ENCODE assay signal across 10 cellular contexts in the genomic region with DNA sequence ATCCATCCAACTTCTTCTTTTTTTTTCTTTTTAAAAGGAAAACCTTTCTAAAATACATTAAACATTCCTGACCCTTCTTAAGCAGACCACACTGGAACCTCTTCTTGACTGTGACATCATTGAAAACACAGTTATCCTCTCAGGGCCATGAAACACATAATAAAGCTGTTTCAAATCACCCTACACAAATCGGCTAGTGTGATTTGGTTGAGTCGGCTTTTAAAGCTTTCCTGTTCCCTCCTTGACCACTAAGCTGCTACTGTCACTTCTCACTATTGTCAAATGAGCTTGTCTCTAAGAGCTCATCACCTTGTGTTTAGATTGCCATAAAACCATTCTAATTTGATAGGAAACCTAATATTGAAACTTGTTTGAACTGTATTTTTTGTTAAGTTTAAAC. TPM values are rescaled to one million over a fixed set of nuclear protein-coding genes. Genes with fewer than 3 reads are reported as not detected.
DNase-seq lines count a peak whose midpoint lies in the region; ATAC-seq and TF ChIP-seq lines count a peak whose summit lies in the region.
"Had no signal": no experiment of that assay in that cellular context is flagged by ENCODE, and none has a peak within 500 bp of the region (broad histone marks: within the 10 kb centered on the region; RNA-seq: fewer than 3 reads in every experiment).

No MANE protein-coding gene starts in this region.

- H3K4me1 Mint-ChIP-seq in stimulated activated naive CD8-positive, alpha-beta T cell treated with anti-CD3 and anti-CD28 coated beads, Interleukin-15, Interleukin-2, amounts not matched to agents 100 ng/mL and 50 ng/mL, for 24 hours (ENCODE audit: low read depth) = peaks cover 84% of the 10 kb centered on the region
- H3K4me1 Mint-ChIP-seq in type B pancreatic cell (ENCODE audit: unreplicated experiment) = peaks cover 60% of the 10 kb centered on the region
- H3K4me1 Mint-ChIP-seq in activated T-helper 2 cell treated with anti-CD3 and anti-CD28 coated beads, Interferon-gamma antibody, Interleukin-2, Interleukin-4, amounts not matched to agents 10 μg/mL and 5 μg/mL and 100 μg/mL, durations not matched to agents 14 hours and 24 hours and 36 hours (ENCODE audit: low read depth) = peaks cover 66% of the 10 kb centered on the region

- H3K27ac Mint-ChIP-seq in stimulated activated naive CD8-positive, alpha-beta T cell treated with anti-CD3 and anti-CD28 coated beads, Interleukin-15, Interleukin-2, amounts not matched to agents 100 ng/mL and 50 ng/mL, for 24 hours = peak overlapping the region; percentile 53
- H3K27ac Mint-ChIP-seq in type B pancreatic cell = no peak overlapping the region
- H3K27ac Mint-ChIP-seq in activated T-helper 2 cell treated with anti-CD3 and anti-CD28 coated beads, Interferon-gamma antibody, Interleukin-2, Interleukin-4, amounts not matched to agents 10 μg/mL and 5 μg/mL and 100 μg/mL, durations not matched to agents 14 hours and 24 hours and 36 hours = no peak overlapping the region

- peaks cover 29% of the 10 kb centered on the region for H3K36me3 Mint-ChIP-seq in stimulated activated naive CD8-positive, alpha-beta T cell treated with anti-CD3 and anti-CD28 coated beads, Interleukin-15, Interleukin-2, amounts not matched to agents 100 ng/mL and 50 ng/mL, for 24 hours (ENCODE audit: low read depth)
- peaks cover 3% of the 10 kb centered on the region for H3K36me3 Mint-ChIP-seq in type B pancreatic cell
- peaks cover 42% of the 10 kb centered on the region for H3K36me3 Mint-ChIP-seq in activated T-helper 2 cell treated with anti-CD3 and anti-CD28 coated beads, Interferon-gamma antibody, Interleukin-2, Interleukin-4, amounts not matched to agents 10 μg/mL and 5 μg/mL and 100 μg/mL, durations not matched to agents 14 hours and 24 hours and 36 hours (ENCODE audit: low read depth)

- H3K27me3 Mint-ChIP-seq in stimulated activated naive CD8-positive, alpha-beta T cell treated with anti-CD3 and anti-CD28 coated beads, Interleukin-15, Interleukin-2, amounts not matched to agents 100 ng/mL and 50 ng/mL, for 24 hours = no peaks in the 10 kb centered on the region
- no peaks in the 10 kb centered on the region for H3K27me3 Mint-ChIP-seq in type B pancreatic cell
- H3K27me3 Mint-ChIP-seq in activated T-helper 2 cell treated with anti-CD3 and anti-CD28 coated beads, Interferon-gamma antibody, Interleukin-2, Interleukin-4, amounts not matched to agents 10 μg/mL and 5 μg/mL and 100 μg/mL, durations not matched to agents 14 hours and 24 hours and 36 hours (ENCODE audit: low read depth) = no peaks in the 10 kb centered on the region

- intact Hi-C loops in activated T-helper 2 cell treated with anti-CD3 and anti-CD28 coated beads, Interferon-gamma antibody, Interleukin-2, Interleukin-4, amounts not matched to agents 10 μg/mL and 5 μg/mL and 100 μg/mL, durations not matched to agents 14 hours and 24 hours and 36 hours (cut with micrococcal nuclease) = no loop called here

- DNase-seq in stimulated activated naive CD8-positive, alpha-beta T cell treated with anti-CD3 and anti-CD28 coated beads, Interleukin-15, Interleukin-2, amounts not matched to agents 100 U/mL and 50 U/mL, for 24 hours = no peak
- DNase-seq in NCI-H526 treated with DMSO at 0.1 percent for 48 hours (lab: John Stamatoyannopoulos, UW) (peak; percentile 39), cerebellar cortex (ENCODE audit: low spot score) (peak; percentile 58), type B pancreatic cell (ENCODE audit: extremely low spot score, unreplicated experiment) (no peak), NCI-H446 (lab: John Stamatoyannopoulos, UW) (no peak)
- DNase-seq in activated effector memory CD4-positive, alpha-beta T cell treated with Interleukin-2 at 50 U/mL for 16 hours = no peak
- DNase-seq in activated T-helper 2 cell treated with anti-CD3 and anti-CD28 coated beads, Interferon-gamma antibody, Interleukin-2, Interleukin-4, amounts not matched to agents 10 μg/mL and 5 μg/mL and 100 μg/mL, durations not matched to agents 14 hours and 24 hours and 36 hours (ENCODE audit: low spot score) = no peak
- DNase-seq: NCI-H1048 had no signal

- H3K9me3 Mint-ChIP-seq in stimulated activated naive CD8-positive, alpha-beta T cell treated with anti-CD3 and anti-CD28 coated beads, Interleukin-15, Interleukin-2, amounts not matched to agents 100 ng/mL and 50 ng/mL, for 24 hours = no peaks in the 10 kb centered on the region
- H3K9me3 Mint-ChIP-seq in type B pancreatic cell = no peaks in the 10 kb centered on the region
- no peaks in the 10 kb centered on the region for H3K9me3 Mint-ChIP-seq in activated T-helper 2 cell treated with anti-CD3 and anti-CD28 coated beads, Interferon-gamma antibody, Interleukin-2, Interleukin-4, amounts not matched to agents 10 μg/mL and 5 μg/mL and 100 μg/mL, durations not matched to agents 14 hours and 24 hours and 36 hours

- H3K4me3 Mint-ChIP-seq in stimulated activated naive CD8-positive, alpha-beta T cell treated with anti-CD3 and anti-CD28 coated beads, Interleukin-15, Interleukin-2, amounts not matched to agents 100 ng/mL and 50 ng/mL, for 24 hours = peak overlapping the region; percentile 32
- H3K4me3 Mint-ChIP-seq in type B pancreatic cell = no peak overlapping the region
- no peak overlapping the region for H3K4me3 Mint-ChIP-seq in activated T-helper 2 cell treated with anti-CD3 and anti-CD28 coated beads, Interferon-gamma antibody, Interleukin-2, Interleukin-4, amounts not matched to agents 10 μg/mL and 5 μg/mL and 100 μg/mL, durations not matched to agents 14 hours and 24 hours and 36 hours (ENCODE audit: low read depth)

- ATAC-seq in stimulated activated naive CD8-positive, alpha-beta T cell treated with anti-CD3 and anti-CD28 coated beads, Interleukin-15, Interleukin-2, amounts not matched to agents 100 U/mL and 50 U/mL, for 24 hours = no peak
- ATAC-seq: Right ventricle myocardium inferior had no signal

- TF ChIP-seq CTCF in type B pancreatic cell (conservative IDR thresholded peaks at IDR 0.05) = peak; percentile 45

RNA-seq across cellular contexts. Expression of a gene that starts 5.9 kb away (rescaled TPM):
- 35.3 and 44.5 TPM in 2 replicates for total RNA-seq in type B pancreatic cell (ENCODE audit: low replicate concordance)
- total RNA-seq in activated T-helper 2 cell treated with anti-CD3 and anti-CD28 coated beads, Interferon-gamma antibody, Interleukin-2, Interleukin-4, amounts not matched to agents 10 μg/mL and 5 μg/mL and 100 μg/mL, durations not matched to agents 14 hours and 24 hours and 36 hours = 42.6 and 44.0 TPM in 2 replicates

Comparison
In these comparisons a context has a peak if more than half of its experiments do, and no peak if none do; other contexts are left out.
1. DNase-seq: peak in NCI-H526 treated with DMSO at 0.1 percent for 48 hours (single experiment) and cerebellar cortex (single experiment); none in stimulated activated naive CD8-positive, alpha-beta T cell treated with anti-CD3 and anti-CD28 coated beads, Interleukin-15, Interleukin-2, amounts not matched to agents 100 U/mL and 50 U/mL, for 24 hours (single experiment), type B pancreatic cell (single experiment), NCI-H446 (0 of 2), activated effector memory CD4-positive, alpha-beta T cell treated with Interleukin-2 at 50 U/mL for 16 hours (single experiment) and activated T-helper 2 cell treated with anti-CD3 and anti-CD28 coated beads, Interferon-gamma antibody, Interleukin-2, Interleukin-4, amounts not matched to agents 10 μg/mL and 5 μg/mL and 100 μg/mL, durations not matched to agents 14 hours and 24 hours and 36 hours (single experiment).